15 cellular contexts compared by ENCODE assay signal in genomic region chr13:113324336-113324882, GRCh38. TPM values are rescaled to one million over a fixed set of nuclear protein-coding genes. Genes with fewer than 3 reads are reported as not detected.
DNase-seq lines count a peak whose midpoint lies in the region; ATAC-seq, FAIRE-seq and TF ChIP-seq lines count a peak whose summit lies in the region.
"Had no signal": no experiment of that assay in that cellular context is flagged by ENCODE, and none has a peak within 500 bp of the region (broad histone marks: within the 10 kb centered on the region; RNA-seq: fewer than 3 reads in every experiment).

No MANE protein-coding gene starts in this region.

- peaks cover 13 to 58% (median 33%) of the 10 kb centered on the region in 4 experiments for H3K36me3 ChIP-seq in H1 (ENCODE audit: control insufficient read depth in 2 of 4, insufficient read depth in 4 of 4, low read length in 3 of 4)
- peaks cover 39% of the 10 kb centered on the region for H3K36me3 ChIP-seq in osteoblast (ENCODE audit: insufficient read depth, low read length)
- peaks cover 33% of the 10 kb centered on the region for H3K36me3 ChIP-seq in brain microvascular endothelial cell (replicated peaks)

- no peak overlapping the region for H3K23ac ChIP-seq in H1 (ENCODE audit: insufficient read length)

- no peak overlapping the region for H3K9ac ChIP-seq in H1 (replicated peaks in 1 of 4; ENCODE audit: extremely low read depth in 1 of 4, low read depth in 3 of 4, low read length in 3 of 4)

- TF ChIP-seq POLR2A in GM12891 (IDR thresholded peaks at IDR 0.05; ENCODE audit: low read depth, low read length) (no peak), H1 (IDR thresholded peaks at IDR 0.05; ENCODE audit: control extremely low read depth in 1 of 2, low read depth in 2 of 2, low read length in 2 of 2) (peak in 1 of 2 experiments; percentile 29; a peak in 1 of 3 replicates)

- H3K27ac ChIP-seq in H1 (ENCODE audit: low read depth, low read length) (no peak overlapping the region), osteoblast (ENCODE audit: low read depth, low read length) (no peak overlapping the region), brain microvascular endothelial cell (no peak overlapping the region)

- in situ Hi-C loops in brain microvascular endothelial cell (cut with HindIII; ENCODE audit: low pct_ligation_motif_present, low sequenced_read_pairs): no loop called here

- H3K79me1 ChIP-seq in H1 (ENCODE audit: low read depth, low read length): no peaks in the 10 kb centered on the region

- no peak for FAIRE-seq in GM12891 (lab: Jason Lieb, UNC)
- no peak for FAIRE-seq in H1 (lab: Jason Lieb, UNC)

- H3K79me2 ChIP-seq in H1 (ENCODE audit: control insufficient read depth in 1 of 2, insufficient read depth in 2 of 2, low read length in 2 of 2) (no peaks in the 10 kb centered on the region), osteoblast (ENCODE audit: insufficient read depth, low read length) (peaks cover 5% of the 10 kb centered on the region)

- no peak overlapping the region for H3K18ac ChIP-seq in H1 (ENCODE audit: extremely low read depth, low read length)

- 94% methylated on average over 12 of the region's 12 CpGs; no CpG with 5 or more reads in 1 of the 2 experiments for WGBS in H1 (ENCODE audit: extremely low coverage in 1 of 2, insufficient coverage in 1 of 2, insufficient read length in 1 of 2, insufficient replicate concordance in 2 of 2, low coverage in 1 of 2, low lambda C conversion rate in 2 of 2, missing lambda C conversion rate in 1 of 2), 2 experiments

- H2BK120ac ChIP-seq in H1 (replicated peaks; ENCODE audit: low read depth, low read length): no peak overlapping the region

- H2BK15ac ChIP-seq in H1 (ENCODE audit: low read length): no peak overlapping the region

- POLR2A ChIA-PET in H1 (lab: Charles Lee; ENCODE audit: partially characterized antibody): interaction anchor here (0.7 to 5.5 kb wide), 17 partner anchors 9 to 688 kb away, joined by 3 to 34 read pairs (median 4); partner anchors contain the start of genes GRTP1 and LAMP1

- H4K20me1 ChIP-seq in H1 (replicated peaks in 1 of 2; ENCODE audit: control insufficient read depth in 1 of 2, insufficient read depth in 2 of 2, low read length in 2 of 2): peaks cover 4 to 7% of the 10 kb centered on the region in 2 experiments
- no peaks in the 10 kb centered on the region for H4K20me1 ChIP-seq in osteoblast (ENCODE audit: insufficient read depth, low read length)

- no peak for TF ChIP-seq CTCF in H1 (IDR thresholded peaks at IDR 0.05; ENCODE audit: control extremely low read depth in 1 of 3, insufficient read depth in 1 of 3, low read depth in 1 of 3, low read length in 3 of 3)
- no peak for TF ChIP-seq CTCF in osteoblast (IDR thresholded peaks at IDR 0.05; ENCODE audit: extremely low read depth, low read depth, low read length)
- TF ChIP-seq CTCF in brain microvascular endothelial cell (IDR thresholded peaks at IDR 0.05; ENCODE audit: low read depth, low read length, missing control alignments): no peak

- H3K4ac ChIP-seq in H1 (replicated peaks; ENCODE audit: insufficient read length, low read depth, low read length): no peak overlapping the region

- no peak overlapping the region for H2BK5ac ChIP-seq in H1 (ENCODE audit: low read depth, low read length)

- H3K23me2 ChIP-seq in H1 (ENCODE audit: low read depth, low read length): no peaks in the 10 kb centered on the region

- H2BK20ac ChIP-seq in H1 (ENCODE audit: low read length): no peak overlapping the region

- H3K4me3 ChIP-seq in H1 (ENCODE audit: extremely low read depth in 1 of 4, insufficient read depth in 2 of 4, low read depth in 3 of 4, low read length in 4 of 4) (no peak overlapping the region), osteoblast (ENCODE audit: insufficient read depth, low read length) (no peak overlapping the region), brain microvascular endothelial cell (ENCODE audit: low read depth, low read length) (no peak overlapping the region)

- H3K4me2 ChIP-seq in H1 (ENCODE audit: insufficient read depth in 1 of 2, low read depth in 2 of 2, low read length in 2 of 2) (no peak overlapping the region), osteoblast (ENCODE audit: insufficient read depth, low read length) (no peak overlapping the region)

- no peak overlapping the region for H4K8ac ChIP-seq in H1 (ENCODE audit: extremely low read depth, insufficient read depth, low read length)

- H2AFZ ChIP-seq in H1 (ENCODE audit: low read length) (no peak overlapping the region), osteoblast (ENCODE audit: low read length) (no peak overlapping the region)

- H2BK12ac ChIP-seq in H1 (ENCODE audit: low read depth, low read length): no peak overlapping the region

- H3K4me1 ChIP-seq in H1 (replicated peaks in 1 of 4; ENCODE audit: control insufficient read depth in 3 of 4, insufficient read depth in 4 of 4, low read length in 3 of 4): no peaks in the 10 kb centered on the region; a peak in 2 of 7 replicates
- H3K4me1 ChIP-seq in osteoblast (ENCODE audit: insufficient read depth, low read length): no peaks in the 10 kb centered on the region
- H3K4me1 ChIP-seq: BE2C had no signal

- DNase-seq in Ammon's horn (ENCODE audit: low spot score) (peak; percentile 45), GM12891 (ENCODE audit: insufficient read length, low spot score) (no peak), H1 (ENCODE audit: low read depth in 1 of 2, low spot score in 2 of 2) (no peak), osteoblast (ENCODE audit: insufficient read length, low spot score, missing footprints) (peak; percentile 68), brain microvascular endothelial cell (no peak), HK-2 (ENCODE audit: unreplicated experiment) (no peak)
- DNase-seq: BE2C; CD4-positive, CD25-positive, alpha-beta regulatory T cell; CD8-positive, alpha-beta memory T cell; COR-L47; GDM1; GOT3; H9 had no signal

- no peak for TF ChIP-seq RAD21 in H1 (IDR thresholded peaks at IDR 0.05 in 1 of 2, conservative IDR thresholded peaks at IDR 0.05 in 1 of 2; ENCODE audit: low read depth in 2 of 2, low read length in 2 of 2)

- CTCF ChIA-PET in H1 (lab: Charles Lee; ENCODE audit: partially characterized antibody): interaction anchor here (1.1 to 2.9 kb wide), 3 partner anchors 19 to 295 kb away, joined by 3 to 7 read pairs (median 4); no protein-coding TSS in a partner anchor

- no peak for TF ChIP-seq EP300 in H1 (IDR thresholded peaks at IDR 0.05; ENCODE audit: borderline replicate concordance in 1 of 2, low read depth in 2 of 2, low read length in 2 of 2)

- H3K9me3 ChIP-seq in H1 (ENCODE audit: insufficient read depth in 2 of 2, low read depth in 1 of 2, low read length in 1 of 2) (no peaks in the 10 kb centered on the region), osteoblast (ENCODE audit: low read depth, low read length) (no peaks in the 10 kb centered on the region)
- H3K9me3 ChIP-seq: BE2C had no signal

- no peak overlapping the region for H2AK5ac ChIP-seq in H1 (ENCODE audit: low read depth, low read length)

- H3K27me3 ChIP-seq in H1 (replicated peaks in 1 of 4; ENCODE audit: control insufficient read depth in 3 of 4, extremely low read depth in 1 of 4, insufficient read depth in 3 of 4, low read length in 3 of 4): no peaks in the 10 kb centered on the region
- no peaks in the 10 kb centered on the region for H3K27me3 ChIP-seq in osteoblast (ENCODE audit: insufficient read depth, low read length)
- H3K27me3 ChIP-seq in brain microvascular endothelial cell (replicated peaks): no peaks in the 10 kb centered on the region

- no peak overlapping the region for H4K5ac ChIP-seq in H1 (ENCODE audit: insufficient read length, low read depth, low read length)

- no peak overlapping the region for H3K14ac ChIP-seq in H1 (ENCODE audit: insufficient read length)

- ATAC-seq in GM18519 (IDR thresholded peaks at IDR 0.05; ENCODE audit: low FRiP score, unreplicated experiment): no peak

- no peak overlapping the region for H3K56ac ChIP-seq in H1 (replicated peaks; ENCODE audit: insufficient read length, low read depth, low read length)

- H4K91ac ChIP-seq in H1 (replicated peaks; ENCODE audit: insufficient read length, low read length): no peak overlapping the region

TF ChIP-seq in GM12891, 5 proteins besides CTCF, POLR2A, EP300 and RAD21:
- TF ChIP-seq PAX5 (IDR thresholded peaks at IDR 0.05; ENCODE audit: insufficient read depth, low read length, severe bottlenecking) (no peak), SPI1 (IDR thresholded peaks at IDR 0.05; ENCODE audit: low read depth, low read length) (no peak), POLR2AphosphoS5 (IDR thresholded peaks at IDR 0.05; ENCODE audit: low read depth, low read length) (0 out of 2 replicates have a peak, but pooled peaks have one; percentile 12)

TF ChIP-seq in H1, 55 proteins besides CTCF, POLR2A, EP300 and RAD21:
- TF ChIP-seq POLR2AphosphoS5 (IDR thresholded peaks at IDR 0.05; ENCODE audit: low read depth, low read length) (0 out of 2 replicates have a peak, but pooled peaks have one; percentile 56), RNF2 (IDR thresholded peaks at IDR 0.05; ENCODE audit: borderline replicate concordance, low read depth, low read length, missing control alignments, poor library complexity, severe bottlenecking) (no peak)

RNA-seq across cellular contexts. Expression of gene LAMP1, which starts 27.4 kb away (rescaled TPM):
- 47.7 TPM for polyA plus RNA-seq in GM12891 (2012; ENCODE audit: low read depth, missing spikeins)
- 140 and 146 TPM in 2 replicates for total RNA-seq in H1 (2021; fragmentation: NEBNext Ultra II Directional; extraction: Animal tissue kit (Norgen Biotek cat#: 25700))
- polyA plus RNA-seq in H1 (2011; rRNA removed): 97.6 and 99.5 TPM in 2 replicates
- 73.9 TPM for polyA plus RNA-seq in H1 (2011; cell fraction: cytosol; rRNA removed)
- polyA plus RNA-seq in H1 (2011; cell fraction: nucleus; rRNA removed): 105 TPM
- polyA plus RNA-seq in H1 (2012, experiment 1 of 2): 153 to 170 TPM (median 160 TPM) in 4 replicates
- polyA plus RNA-seq in H1 (2012, experiment 2 of 2): 111 TPM
- 196 TPM for polyA plus RNA-seq in H1 (2013, experiment 1 of 2)
- 198 TPM for polyA plus RNA-seq in H1 (2013, experiment 2 of 2)
- 68.6 and 75.6 TPM in 2 replicates for polyA minus RNA-seq in H1 (2011; rRNA and poly(A)+ RNA removed)
- polyA minus RNA-seq in H1 (2011; cell fraction: cytosol; rRNA and poly(A)+ RNA removed): 80.5 TPM
- polyA minus RNA-seq in H1 (2011; cell fraction: nucleus; rRNA and poly(A)+ RNA removed): 36.3 TPM
- 211 and 216 TPM in 2 replicates for total RNA-seq in osteoblast

RNA-seq across cellular contexts. Expression of gene GRTP1, which starts 39.5 kb away (rescaled TPM):
- 0.45 TPM for polyA plus RNA-seq in GM12891 (2012; ENCODE audit: low read depth, missing spikeins)
- 52.0 and 54.3 TPM in 2 replicates for total RNA-seq in H1 (2021; fragmentation: NEBNext Ultra II Directional; extraction: Animal tissue kit (Norgen Biotek cat#: 25700))
- 34.7 and 47.5 TPM in 2 replicates for polyA plus RNA-seq in H1 (2011; rRNA removed)
- polyA plus RNA-seq in H1 (2011; cell fraction: cytosol; rRNA removed): 42.5 TPM
- polyA plus RNA-seq in H1 (2011; cell fraction: nucleus; rRNA removed): 44.3 TPM
- polyA plus RNA-seq in H1 (2012, experiment 1 of 2): 42.4 to 45.7 TPM (median 42.7 TPM) in 4 replicates
- 43.5 TPM for polyA plus RNA-seq in H1 (2012, experiment 2 of 2)
- 29.8 TPM for polyA plus RNA-seq in H1 (2013, experiment 1 of 2)
- polyA plus RNA-seq in H1 (2013, experiment 2 of 2): 25.9 TPM
- 15.8 and 16.3 TPM in 2 replicates for polyA minus RNA-seq in H1 (2011; rRNA and poly(A)+ RNA removed)
- 33.6 TPM for polyA minus RNA-seq in H1 (2011; cell fraction: cytosol; rRNA and poly(A)+ RNA removed)
- polyA minus RNA-seq in H1 (2011; cell fraction: nucleus; rRNA and poly(A)+ RNA removed): 39.4 TPM
- 0.29 and 0.36 TPM in 2 replicates for total RNA-seq in osteoblast
- total RNA-seq: A172; CD4-positive, CD25-positive, alpha-beta regulatory T cell; CD8-positive, alpha-beta memory T cell had no signal
- polyA plus RNA-seq: CD8-positive, alpha-beta memory T cell had no signal

Comparison
In these comparisons a context has a peak if more than half of its experiments do, and no peak if none do; other contexts are left out.
1. DNase-seq: peak in Ammon's horn (single experiment) and osteoblast (single experiment); none in GM12891 (single experiment), H1 (0 of 2), brain microvascular endothelial cell (single experiment) and HK-2 (single experiment).
2. RNA of gene GRTP1, which starts 39.5 kb away (total RNA-seq): 52.0 to 54.3 TPM in H1; 0.29 to 0.36 TPM in osteoblast; every median in the first group is over 10 times any median in the second.